8 cellular contexts compared by ENCODE assay signal in the genomic region with DNA sequence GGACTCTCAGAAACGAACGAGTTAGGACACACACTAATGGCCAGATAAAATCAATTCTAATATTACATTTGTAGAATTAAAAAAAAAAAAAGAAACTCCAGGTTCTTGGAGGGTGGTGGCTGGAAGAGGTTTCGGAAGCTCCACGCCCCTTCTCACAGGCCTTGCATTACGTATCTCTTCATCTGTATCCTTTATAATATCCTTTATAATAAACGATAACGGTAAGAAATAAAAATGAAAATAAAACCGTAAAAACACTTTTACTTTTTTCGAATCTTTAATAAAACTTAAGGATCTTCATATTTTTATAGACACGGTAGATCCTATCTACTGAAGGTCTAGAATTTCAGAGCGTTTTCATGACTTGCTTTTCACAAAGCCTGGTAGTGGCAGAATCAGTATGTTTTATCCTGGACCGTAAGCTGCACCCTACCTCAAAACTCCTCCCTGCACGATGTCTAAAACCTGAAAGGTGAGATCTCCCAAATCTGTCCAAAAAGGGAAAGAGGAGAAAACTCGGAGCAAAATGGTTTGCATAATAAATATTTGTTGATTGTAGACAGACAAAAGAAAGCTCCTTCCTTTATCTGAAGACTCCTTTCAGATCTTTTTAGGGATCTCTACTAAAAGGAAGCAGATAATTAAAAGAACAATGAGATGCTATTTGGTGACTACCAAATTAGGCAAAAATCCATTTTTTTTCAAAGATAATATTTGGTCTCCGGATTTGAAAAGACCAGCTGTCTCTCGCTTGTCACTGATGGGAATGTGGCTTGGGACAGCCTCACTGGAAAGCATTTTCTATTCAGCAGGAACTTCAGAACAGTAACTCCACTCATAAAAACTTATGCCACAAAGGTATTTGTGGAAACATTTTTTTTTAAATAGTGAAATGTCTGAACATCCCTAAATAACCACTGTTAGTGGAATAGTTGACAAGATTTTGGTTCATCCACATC. TPM values are rescaled to one million over a fixed set of nuclear protein-coding genes. Genes with fewer than 3 reads are reported as not detected.
DNase-seq lines count a peak whose midpoint lies in the region; ATAC-seq and TF ChIP-seq lines count a peak whose summit lies in the region.

No MANE protein-coding gene starts in this region.

- no peaks in the 10 kb centered on the region for H3K9me3 ChIP-seq in cardiac muscle cell (ENCODE audit: low read depth)

- H3K56ac ChIP-seq in mesendoderm (ENCODE audit: low read length): peak overlapping the region; percentile 82

- CTCF ChIA-PET in activated CD8-positive, alpha-beta T cell treated with anti-CD3 and anti-CD28 coated beads for 36 hours (lab: Charles Lee): interaction anchor here (0.8 to 2.6 kb wide), 3 partner anchors 12 to 201 kb away, joined by 3 to 10 read pairs (median 4); no protein-coding TSS in a partner anchor

- no peak overlapping the region for H4K8ac ChIP-seq in mesendoderm (ENCODE audit: low read depth, low read length)

- peak overlapping the region; percentile 56 for H3K9ac ChIP-seq in mesendoderm (ENCODE audit: low read length)

- H2BK5ac ChIP-seq in mesendoderm (ENCODE audit: low read length): no peak overlapping the region

- H3K27ac Mint-ChIP-seq in activated CD8-positive, alpha-beta T cell treated with anti-CD3 and anti-CD28 coated beads for 36 hours: peak overlapping the region; percentile 95
- H3K27ac Mint-ChIP-seq in type B pancreatic cell: no peak overlapping the region

- no peaks in the 10 kb centered on the region for H3K79me2 ChIP-seq in mesendoderm (ENCODE audit: control insufficient read depth, insufficient read depth, low read length)

- peak overlapping the region; percentile 96 for H3K4me3 Mint-ChIP-seq in activated CD8-positive, alpha-beta T cell treated with anti-CD3 and anti-CD28 coated beads for 36 hours
- H3K4me3 Mint-ChIP-seq in type B pancreatic cell: peak overlapping the region; percentile 95

- ATAC-seq in left cardiac atrium: no peak
- ATAC-seq in activated CD8-positive, alpha-beta T cell treated with anti-CD3 and anti-CD28 coated beads for 36 hours: no peak
- no peak for ATAC-seq in HG03196 (IDR thresholded peaks at IDR 0.05; ENCODE audit: unreplicated experiment)

- H3K4ac ChIP-seq in mesendoderm (ENCODE audit: low read depth, low read length): no peak overlapping the region

- no peak overlapping the region for H2BK15ac ChIP-seq in mesendoderm (replicated peaks; ENCODE audit: low read depth)

- peaks cover 3% of the 10 kb centered on the region for H3K79me1 ChIP-seq in mesendoderm (ENCODE audit: low read length)

- H4K5ac ChIP-seq in mesendoderm (ENCODE audit: low read length): no peak overlapping the region

- H3K36me3 ChIP-seq in cardiac muscle cell (no peaks in the 10 kb centered on the region), mesendoderm (ENCODE audit: control insufficient read depth, insufficient read depth, low read length) (peaks cover 3% of the 10 kb centered on the region)

- peak overlapping the region; percentile 28 for H3K18ac ChIP-seq in mesendoderm (ENCODE audit: low read length)

- H3K4me3 ChIP-seq in cardiac muscle cell (peak overlapping the region; percentile 58), mesendoderm (ENCODE audit: low read length) (peak overlapping the region; percentile 22)

- DNase-seq in cardiac muscle cell (ENCODE audit: low read depth in 1 of 2, low spot score in 1 of 2): no peak
- no peak for DNase-seq in left cardiac atrium
- DNase-seq in activated CD8-positive, alpha-beta T cell treated with anti-CD3 and anti-CD28 coated beads for 36 hours: no peak
- peak; percentile 7 for DNase-seq in mesendoderm
- no peak for DNase-seq in type B pancreatic cell (ENCODE audit: extremely low spot score, unreplicated experiment)
- DNase-seq in NK-92 treated with Interleukin-12 subunit alpha and Interleukin-12 subunit beta, amount 100 ng/mL, for 24 hours (lab: John Stamatoyannopoulos, UW): no peak
- no peak for DNase-seq in NCI-H82 (lab: John Stamatoyannopoulos, UW)

- peaks cover 54% of the 10 kb centered on the region for H3K4me1 Mint-ChIP-seq in activated CD8-positive, alpha-beta T cell treated with anti-CD3 and anti-CD28 coated beads for 36 hours (ENCODE audit: low read depth)
- H3K4me1 Mint-ChIP-seq in type B pancreatic cell (ENCODE audit: unreplicated experiment): peaks cover 11% of the 10 kb centered on the region

- intact Hi-C loops in left cardiac atrium (cut with DNase I): loop anchor here in 1 of 2 donors (10.0 kb wide), 2 partner anchors 205 to 255 kb away; no protein-coding TSS in a partner anchor
- intact Hi-C loops in activated CD8-positive, alpha-beta T cell treated with anti-CD3 and anti-CD28 coated beads for 36 hours (cut with micrococcal nuclease): loop anchor here (5.0 kb wide), 2 partner anchors 203 to 262 kb away; no protein-coding TSS in a partner anchor

- H3K4me1 ChIP-seq in cardiac muscle cell (ENCODE audit: low read depth): no peaks in the 10 kb centered on the region
- H3K4me1 ChIP-seq in mesendoderm (ENCODE audit: control insufficient read depth, low read depth, low read length): no peaks in the 10 kb centered on the region

- no peak overlapping the region for H3K23ac ChIP-seq in mesendoderm (ENCODE audit: low read length)

- POLR2A ChIA-PET in activated CD8-positive, alpha-beta T cell treated with anti-CD3 and anti-CD28 coated beads for 36 hours (lab: Charles Lee): interaction anchor here (0.6 to 4.0 kb wide), 9 partner anchors 9 to 261 kb away, joined by 3 to 28 read pairs (median 4); a partner anchor contains a TSS

- H2BK120ac ChIP-seq in mesendoderm (ENCODE audit: low read depth, low read length): no peak overlapping the region

- H3K27me3 ChIP-seq in cardiac muscle cell (peaks cover 33% of the 10 kb centered on the region), mesendoderm (ENCODE audit: insufficient read depth, low read length, poor library complexity) (peaks cover 8% of the 10 kb centered on the region)

- peak overlapping the region; percentile 70 for H3K4me2 ChIP-seq in mesendoderm (ENCODE audit: low read length)

- H3K27ac ChIP-seq in cardiac muscle cell: no peak overlapping the region
- no peak overlapping the region for H3K27ac ChIP-seq in mesendoderm (ENCODE audit: low read depth, low read length)

- TF ChIP-seq CTCF in cardiac muscle cell (IDR thresholded peaks at IDR 0.05; ENCODE audit: low read depth, low read length): no peak
- no peak for TF ChIP-seq CTCF in activated CD8-positive, alpha-beta T cell treated with anti-CD3 and anti-CD28 coated beads for 36 hours (IDR thresholded peaks at IDR 0.05)
- TF ChIP-seq CTCF in type B pancreatic cell (conservative IDR thresholded peaks at IDR 0.05): no peak

- no peaks in the 10 kb centered on the region for H3K27me3 Mint-ChIP-seq in activated CD8-positive, alpha-beta T cell treated with anti-CD3 and anti-CD28 coated beads for 36 hours
- peaks cover 96% of the 10 kb centered on the region for H3K27me3 Mint-ChIP-seq in type B pancreatic cell

- peaks cover 15% of the 10 kb centered on the region for H3K36me3 Mint-ChIP-seq in activated CD8-positive, alpha-beta T cell treated with anti-CD3 and anti-CD28 coated beads for 36 hours (ENCODE audit: low read depth)
- peaks cover 2% of the 10 kb centered on the region for H3K36me3 Mint-ChIP-seq in type B pancreatic cell

- H3K9me3 Mint-ChIP-seq in activated CD8-positive, alpha-beta T cell treated with anti-CD3 and anti-CD28 coated beads for 36 hours: no peaks in the 10 kb centered on the region
- H3K9me3 Mint-ChIP-seq in type B pancreatic cell: no peaks in the 10 kb centered on the region

- 100% methylated on average over 2 of the region's 16 CpGs for WGBS in mesendoderm (ENCODE audit: extremely low coverage, insufficient coverage, low lambda C conversion rate)

- no peak overlapping the region for H2AK5ac ChIP-seq in mesendoderm (ENCODE audit: low read length)

RNA-seq across cellular contexts. Expression of a gene that starts 2.0 kb away (rescaled TPM):
- total RNA-seq in cardiac muscle cell (2.4 and 5.8 TPM in 2 replicates), left cardiac atrium (1 to 10 TPM; 4.4 to 7.7 TPM), type B pancreatic cell (ENCODE audit: low replicate concordance) (5.2 and 34.8 TPM in 2 replicates)
- polyA plus RNA-seq in cardiac muscle cell: 1.1 and 5.7 TPM in 2 replicates
- total RNA-seq in activated CD8-positive, alpha-beta T cell treated with anti-CD3 and anti-CD28 coated beads for 36 hours: 100 to 1,000 TPM in 1 of 2 experiments, 10 to 100 TPM in 1; 97.0 to 103 TPM
- polyA plus RNA-seq in mesendoderm (2013, experiment 1 of 2): 1.7 TPM
- 1.9 TPM for polyA plus RNA-seq in mesendoderm (2013, experiment 2 of 2)
